1 cellular context compared by ENCODE assay signal in genomic region chr6:82057846-82058554, GRCh38.
TF ChIP-seq lines count a peak whose summit lies in the region.

No MANE protein-coding gene starts in this region.

TF ChIP-seq in WTC11, 78 proteins besides CTCF, POLR2A, EP300 and RAD21 (continued from another document):
- TF ChIP-seq, protein P1, sequence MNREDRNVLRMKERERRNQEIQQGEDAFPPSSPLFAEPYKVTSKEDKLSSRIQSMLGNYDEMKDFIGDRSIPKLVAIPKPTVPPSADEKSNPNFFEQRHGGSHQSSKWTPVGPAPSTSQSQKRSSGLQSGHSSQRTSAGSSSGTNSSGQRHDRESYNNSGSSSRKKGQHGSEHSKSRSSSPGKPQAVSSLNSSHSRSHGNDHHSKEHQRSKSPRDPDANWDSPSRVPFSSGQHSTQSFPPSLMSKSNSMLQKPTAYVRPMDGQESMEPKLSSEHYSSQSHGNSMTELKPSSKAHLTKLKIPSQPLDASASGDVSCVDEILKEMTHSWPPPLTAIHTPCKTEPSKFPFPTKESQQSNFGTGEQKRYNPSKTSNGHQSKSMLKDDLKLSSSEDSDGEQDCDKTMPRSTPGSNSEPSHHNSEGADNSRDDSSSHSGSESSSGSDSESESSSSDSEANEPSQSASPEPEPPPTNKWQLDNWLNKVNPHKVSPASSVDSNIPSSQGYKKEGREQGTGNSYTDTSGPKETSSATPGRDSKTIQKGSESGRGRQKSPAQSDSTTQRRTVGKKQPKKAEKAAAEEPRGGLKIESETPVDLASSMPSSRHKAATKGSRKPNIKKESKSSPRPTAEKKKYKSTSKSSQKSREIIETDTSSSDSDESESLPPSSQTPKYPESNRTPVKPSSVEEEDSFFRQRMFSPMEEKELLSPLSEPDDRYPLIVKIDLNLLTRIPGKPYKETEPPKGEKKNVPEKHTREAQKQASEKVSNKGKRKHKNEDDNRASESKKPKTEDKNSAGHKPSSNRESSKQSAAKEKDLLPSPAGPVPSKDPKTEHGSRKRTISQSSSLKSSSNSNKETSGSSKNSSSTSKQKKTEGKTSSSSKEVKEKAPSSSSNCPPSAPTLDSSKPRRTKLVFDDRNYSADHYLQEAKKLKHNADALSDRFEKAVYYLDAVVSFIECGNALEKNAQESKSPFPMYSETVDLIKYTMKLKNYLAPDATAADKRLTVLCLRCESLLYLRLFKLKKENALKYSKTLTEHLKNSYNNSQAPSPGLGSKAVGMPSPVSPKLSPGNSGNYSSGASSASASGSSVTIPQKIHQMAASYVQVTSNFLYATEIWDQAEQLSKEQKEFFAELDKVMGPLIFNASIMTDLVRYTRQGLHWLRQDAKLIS (CRISPR knock-in tag; IDR thresholded peaks at IDR 0.05; ENCODE audit: borderline replicate concordance): no peak
- no peak for TF ChIP-seq ZNF416 (CRISPR knock-in tag; IDR thresholded peaks at IDR 0.05)
- no peak for TF ChIP-seq ZNF317 (CRISPR knock-in tag; IDR thresholded peaks at IDR 0.05; ENCODE audit: borderline replicate concordance, low read depth)
- TF ChIP-seq RORB (CRISPR knock-in tag; IDR thresholded peaks at IDR 0.05): no peak
- no peak for TF ChIP-seq ELF4 (CRISPR knock-in tag; IDR thresholded peaks at IDR 0.05; ENCODE audit: low read depth)
- no peak for TF ChIP-seq FOXP1 (CRISPR knock-in tag; IDR thresholded peaks at IDR 0.05; ENCODE audit: borderline replicate concordance)
- no peak for TF ChIP-seq EMX1 (CRISPR knock-in tag; IDR thresholded peaks at IDR 0.05)
- TF ChIP-seq MYBL2 (CRISPR knock-in tag; IDR thresholded peaks at IDR 0.05): no peak
TF ChIP-seq in WTC11: peak in this region for 0.
